20 cellular contexts compared by ENCODE assay signal in the genomic region with DNA sequence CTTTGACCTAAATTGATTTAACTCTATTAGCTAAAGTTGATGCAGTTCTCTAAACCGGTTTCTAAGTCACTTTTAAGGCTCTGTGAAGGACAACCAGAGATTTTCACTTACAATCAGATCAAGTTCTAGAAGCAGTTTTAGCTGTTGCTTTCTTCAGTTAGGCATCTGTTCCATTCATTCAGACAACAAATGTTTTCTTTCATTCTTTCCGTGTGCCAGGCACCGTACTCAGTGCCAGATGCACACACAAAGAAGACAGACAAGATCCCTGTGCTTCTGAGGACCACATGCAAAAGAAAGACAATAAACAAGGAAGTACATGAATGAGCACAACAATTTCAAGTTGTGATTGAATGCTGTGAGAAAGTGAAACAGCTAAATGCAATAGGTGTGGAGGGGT.
"Had no signal": no experiment of that assay in that cellular context is flagged by ENCODE, and none has a peak within 500 bp of the region (broad histone marks: within the 10 kb centered on the region; RNA-seq: fewer than 3 reads in every experiment).

No MANE protein-coding gene starts in this region.

- H3K4me1 ChIP-seq: colonic mucosa, esophagus squamous epithelium, gastroesophageal sphincter, tibial nerve had no signal

- H3K4me3 Mint-ChIP-seq: activated CD8-positive, alpha-beta T cell treated with anti-CD3 and anti-CD28 coated beads for 36 hours; activated naive CD8-positive, alpha-beta T cell treated with anti-CD3 and anti-CD28 coated beads, Interleukin-2, amount 50 U/mL, for 24 hours; activated T-helper 1 cell treated with anti-CD3 and anti-CD28 coated beads, Interleukin-12 subunit alpha, Interleukin-12 subunit beta, Interleukin-2, Interleukin-4 antibody, amounts not matched to agents 30 ng/mL and 10 ng/mL and 1 ng/mL, durations not matched to agents 14 hours and 24 hours and 36 hours; naive thymus-derived CD8-positive, alpha-beta T cell had no signal

- H3K27ac Mint-ChIP-seq: activated CD8-positive, alpha-beta T cell treated with anti-CD3 and anti-CD28 coated beads for 36 hours; activated naive CD8-positive, alpha-beta T cell treated with anti-CD3 and anti-CD28 coated beads, Interleukin-2, amount 50 U/mL, for 24 hours; activated T-helper 1 cell treated with anti-CD3 and anti-CD28 coated beads, Interleukin-12 subunit alpha, Interleukin-12 subunit beta, Interleukin-2, Interleukin-4 antibody, amounts not matched to agents 30 ng/mL and 10 ng/mL and 1 ng/mL, durations not matched to agents 14 hours and 24 hours and 36 hours; progenitor cell of endocrine pancreas had no signal

- H3K27ac ChIP-seq: brain microvascular endothelial cell, colonic mucosa, esophagus squamous epithelium, gastroesophageal sphincter, heart left ventricle, tibial nerve had no signal

- H3K27me3 ChIP-seq: brain microvascular endothelial cell, colonic mucosa, esophagus squamous epithelium, gastroesophageal sphincter, heart left ventricle, tibial nerve had no signal

- H3K4me1 Mint-ChIP-seq: activated naive CD8-positive, alpha-beta T cell treated with anti-CD3 and anti-CD28 coated beads, Interleukin-2, amount 50 U/mL, for 24 hours had no signal

- DNase-seq: activated CD4-positive, alpha-beta T cell treated with anti-CD3 and anti-CD28 coated beads for 48 hours; activated CD4-positive, CD25-positive, alpha-beta regulatory T cell; activated CD8-positive, alpha-beta T cell treated with anti-CD3 and anti-CD28 coated beads for 36 hours; activated gamma-delta T cell; activated naive CD4-positive, alpha-beta T cell treated with anti-CD3 and anti-CD28 coated beads, Interleukin-2, amount 50 U/mL, for 16 hours; activated naive CD8-positive, alpha-beta T cell treated with anti-CD3 and anti-CD28 coated beads, Interleukin-2, amount 50 U/mL, for 24 hours; brain microvascular endothelial cell; central memory CD4-positive, alpha-beta T cell; colonic mucosa; esophagus squamous epithelium; heart left ventricle; islet precursor cell; left colon; naive thymus-derived CD8-positive, alpha-beta T cell; stimulated activated CD4-positive, alpha-beta T cell treated with anti-CD3 and anti-CD28 coated beads, Interleukin-4, amount 100 ng/mL, for 4 hours; stimulated activated naive CD8-positive, alpha-beta T cell treated with anti-CD3 and anti-CD28 coated beads, Interleukin-15, Interleukin-2, amounts not matched to agents 100 U/mL and 50 U/mL, for 24 hours had no signal

- ATAC-seq: activated CD8-positive, alpha-beta T cell treated with anti-CD3 and anti-CD28 coated beads for 36 hours; activated naive CD8-positive, alpha-beta T cell treated with anti-CD3 and anti-CD28 coated beads, Interleukin-2, amount 50 U/mL, for 24 hours; gastroesophageal sphincter; heart left ventricle; left colon; naive thymus-derived CD8-positive, alpha-beta T cell; stimulated activated naive CD8-positive, alpha-beta T cell treated with anti-CD3 and anti-CD28 coated beads, Interleukin-15, Interleukin-2, amounts not matched to agents 100 U/mL and 50 U/mL, for 24 hours had no signal

- H3K27me3 Mint-ChIP-seq: progenitor cell of endocrine pancreas had no signal

- H3K36me3 ChIP-seq: brain microvascular endothelial cell, colonic mucosa, esophagus squamous epithelium, gastroesophageal sphincter, heart left ventricle, tibial nerve had no signal

- H3K36me3 Mint-ChIP-seq: naive thymus-derived CD8-positive, alpha-beta T cell had no signal

- H3K4me3 ChIP-seq: colonic mucosa, esophagus squamous epithelium, gastroesophageal sphincter, heart left ventricle, tibial nerve had no signal
